2 cellular contexts compared by ENCODE assay signal in the genomic region with DNA sequence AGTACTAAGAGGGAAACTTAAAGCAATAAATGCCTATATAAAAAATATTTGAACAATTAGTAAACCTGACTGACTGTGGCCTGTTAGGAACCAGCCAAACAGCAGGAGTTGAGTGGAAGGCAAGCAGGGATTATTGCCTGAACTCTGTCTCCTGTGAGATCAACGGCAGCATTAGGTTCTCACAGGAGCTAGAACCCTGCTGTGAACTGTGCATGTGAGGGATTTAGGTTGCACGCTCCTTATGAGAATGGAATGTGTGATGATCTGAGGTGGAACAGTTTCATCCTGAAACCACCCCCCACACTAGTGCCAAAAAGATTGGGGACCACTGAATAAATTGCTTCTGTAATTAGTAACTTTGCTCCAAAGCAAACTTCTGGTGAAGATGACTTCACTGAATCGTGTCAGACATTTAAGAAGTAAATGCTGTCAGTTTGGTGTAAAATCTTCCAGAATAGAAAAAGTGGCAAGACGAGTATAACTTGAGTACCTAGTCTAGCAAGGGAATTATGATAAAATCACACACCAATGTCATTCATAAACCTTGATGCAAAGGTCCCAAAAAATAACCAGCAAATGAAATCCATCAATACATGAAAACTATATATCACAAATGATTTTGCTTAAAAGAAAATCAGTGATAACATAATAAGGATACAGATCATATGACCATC.
TF ChIP-seq lines count a peak whose summit lies in the region.

No MANE protein-coding gene starts in this region.

TF ChIP-seq in HEK293, 187 proteins besides CTCF, POLR2A, EP300 and RAD21:
- TF ChIP-seq MYNN (tag by site-specific recombination; IDR thresholded peaks at IDR 0.05; ENCODE audit: borderline replicate concordance) (no peak), GLIS1 (tag by site-specific recombination; IDR thresholded peaks at IDR 0.05) (peak; percentile 49), ZIC2 (tag by site-specific recombination; IDR thresholded peaks at IDR 0.05) (peak; percentile 75), ZBTB44 (tag by site-specific recombination; IDR thresholded peaks at IDR 0.05) (peak; percentile 31; the same call in 1 of the 2 replicates), ZNF133 (tag by site-specific recombination; IDR thresholded peaks at IDR 0.05) (no peak), OSR2 (tag by site-specific recombination; IDR thresholded peaks at IDR 0.05) (0 out of 2 replicates have a peak, but pooled peaks have one; percentile 53), ZSCAN5A (tag by site-specific recombination; IDR thresholded peaks at IDR 0.05) (no peak)
- TF ChIP-seq, protein P1, sequence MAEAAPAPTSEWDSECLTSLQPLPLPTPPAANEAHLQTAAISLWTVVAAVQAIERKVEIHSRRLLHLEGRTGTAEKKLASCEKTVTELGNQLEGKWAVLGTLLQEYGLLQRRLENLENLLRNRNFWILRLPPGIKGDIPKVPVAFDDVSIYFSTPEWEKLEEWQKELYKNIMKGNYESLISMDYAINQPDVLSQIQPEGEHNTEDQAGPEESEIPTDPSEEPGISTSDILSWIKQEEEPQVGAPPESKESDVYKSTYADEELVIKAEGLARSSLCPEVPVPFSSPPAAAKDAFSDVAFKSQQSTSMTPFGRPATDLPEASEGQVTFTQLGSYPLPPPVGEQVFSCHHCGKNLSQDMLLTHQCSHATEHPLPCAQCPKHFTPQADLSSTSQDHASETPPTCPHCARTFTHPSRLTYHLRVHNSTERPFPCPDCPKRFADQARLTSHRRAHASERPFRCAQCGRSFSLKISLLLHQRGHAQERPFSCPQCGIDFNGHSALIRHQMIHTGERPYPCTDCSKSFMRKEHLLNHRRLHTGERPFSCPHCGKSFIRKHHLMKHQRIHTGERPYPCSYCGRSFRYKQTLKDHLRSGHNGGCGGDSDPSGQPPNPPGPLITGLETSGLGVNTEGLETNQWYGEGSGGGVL (tag by site-specific recombination; IDR thresholded peaks at IDR 0.05) = peak; percentile 73

TF ChIP-seq in WTC11, 78 proteins besides CTCF, POLR2A, EP300 and RAD21:
- TF ChIP-seq SMAD4 (CRISPR knock-in tag; IDR thresholded peaks at IDR 0.05) (no peak), NR1H2 (CRISPR knock-in tag; IDR thresholded peaks at IDR 0.05) (no peak), SOX15 (CRISPR knock-in tag; IDR thresholded peaks at IDR 0.05) (no peak), FOXP1 (CRISPR knock-in tag; IDR thresholded peaks at IDR 0.05; ENCODE audit: borderline replicate concordance) (no peak), FOXJ3 (CRISPR knock-in tag; IDR thresholded peaks at IDR 0.05; ENCODE audit: borderline replicate concordance) (no peak), ZNF121 (CRISPR knock-in tag; IDR thresholded peaks at IDR 0.05) (no peak), SMAD3 (CRISPR knock-in tag; IDR thresholded peaks at IDR 0.05; ENCODE audit: borderline replicate concordance) (no peak), NR3C1 (CRISPR knock-in tag; conservative IDR thresholded peaks at IDR 0.05; ENCODE audit: low read depth) (no peak), ELF4 (CRISPR knock-in tag; IDR thresholded peaks at IDR 0.05; ENCODE audit: low read depth) (no peak), ZNF423 (CRISPR knock-in tag; IDR thresholded peaks at IDR 0.05) (no peak), PRRX2 (CRISPR knock-in tag; IDR thresholded peaks at IDR 0.05) (no peak), TEAD4 (CRISPR knock-in tag; IDR thresholded peaks at IDR 0.05) (no peak), ERG (CRISPR knock-in tag; IDR thresholded peaks at IDR 0.05) (no peak)
- TF ChIP-seq, protein P2, sequence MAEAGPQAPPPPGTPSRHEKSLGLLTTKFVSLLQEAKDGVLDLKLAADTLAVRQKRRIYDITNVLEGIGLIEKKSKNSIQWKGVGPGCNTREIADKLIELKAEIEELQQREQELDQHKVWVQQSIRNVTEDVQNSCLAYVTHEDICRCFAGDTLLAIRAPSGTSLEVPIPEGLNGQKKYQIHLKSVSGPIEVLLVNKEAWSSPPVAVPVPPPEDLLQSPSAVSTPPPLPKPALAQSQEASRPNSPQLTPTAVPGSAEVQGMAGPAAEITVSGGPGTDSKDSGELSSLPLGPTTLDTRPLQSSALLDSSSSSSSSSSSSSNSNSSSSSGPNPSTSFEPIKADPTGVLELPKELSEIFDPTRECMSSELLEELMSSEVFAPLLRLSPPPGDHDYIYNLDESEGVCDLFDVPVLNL (CRISPR knock-in tag; IDR thresholded peaks at IDR 0.05; ENCODE audit: borderline replicate concordance, low read depth) = no peak
- TF ChIP-seq, protein P3, sequence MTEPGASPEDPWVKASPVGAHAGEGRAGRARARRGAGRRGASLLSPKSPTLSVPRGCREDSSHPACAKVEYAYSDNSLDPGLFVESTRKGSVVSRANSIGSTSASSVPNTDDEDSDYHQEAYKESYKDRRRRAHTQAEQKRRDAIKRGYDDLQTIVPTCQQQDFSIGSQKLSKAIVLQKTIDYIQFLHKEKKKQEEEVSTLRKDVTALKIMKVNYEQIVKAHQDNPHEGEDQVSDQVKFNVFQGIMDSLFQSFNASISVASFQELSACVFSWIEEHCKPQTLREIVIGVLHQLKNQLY (CRISPR knock-in tag; IDR thresholded peaks at IDR 0.05) = no peak
- TF ChIP-seq, protein P4, sequence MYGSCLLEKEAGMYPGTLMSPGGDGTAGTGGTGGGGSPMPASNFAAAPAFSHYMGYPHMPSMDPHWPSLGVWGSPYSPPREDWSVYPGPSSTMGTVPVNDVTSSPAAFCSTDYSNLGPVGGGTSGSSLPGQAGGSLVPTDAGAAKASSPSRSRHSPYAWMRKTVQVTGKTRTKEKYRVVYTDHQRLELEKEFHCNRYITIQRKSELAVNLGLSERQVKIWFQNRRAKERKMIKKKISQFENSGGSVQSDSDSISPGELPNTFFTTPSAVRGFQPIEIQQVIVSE (CRISPR knock-in tag; IDR thresholded peaks at IDR 0.05; ENCODE audit: borderline replicate concordance) = no peak
TF ChIP-seq in WTC11: peak in this region for 0.
